28 cellular contexts compared by ENCODE assay signal in genomic region chr2:37224063-37224462, GRCh38. TPM values are rescaled to one million over a fixed set of nuclear protein-coding genes. Genes with fewer than 3 reads are reported as not detected.
DNase-seq lines count a peak whose midpoint lies in the region; ATAC-seq, FAIRE-seq and TF ChIP-seq lines count a peak whose summit lies in the region.
"Had no signal": no experiment of that assay in that cellular context is flagged by ENCODE, and none has a peak within 500 bp of the region (broad histone marks: within the 10 kb centered on the region; RNA-seq: fewer than 3 reads in every experiment).

No MANE protein-coding gene starts in this region.

- no peak overlapping the region for H3K56ac ChIP-seq in H1 (replicated peaks; ENCODE audit: insufficient read length, low read depth, low read length)

- H3K23me2 ChIP-seq in H1 (ENCODE audit: low read depth, low read length), result no peaks in the 10 kb centered on the region

- H2BK20ac ChIP-seq in H1 (ENCODE audit: low read length), result no peak overlapping the region

- H2BK12ac ChIP-seq in H1 (ENCODE audit: low read depth, low read length), result no peak overlapping the region

- H3K9me3 ChIP-seq in HUES64 (ENCODE audit: insufficient read depth, low read depth, low read length) (no peaks in the 10 kb centered on the region), H1 (ENCODE audit: insufficient read depth in 2 of 2, low read depth in 1 of 2, low read length in 1 of 2) (no peaks in the 10 kb centered on the region)
- H3K9me3 ChIP-seq: HAP-1 had no signal

- POLR2A ChIA-PET in H1 (lab: Charles Lee; ENCODE audit: partially characterized antibody), result interaction anchor here (0.8 to 2.4 kb wide), 7 partner anchors 9 to 31 kb away, joined by 3 to 12 read pairs (median 4); no protein-coding TSS in a partner anchor

- H3K4me3 ChIP-seq in HUES64 (ENCODE audit: low read length) (peak overlapping the region; percentile 16; the same call in 1 of the 2 replicates), H1 (ENCODE audit: extremely low read depth in 1 of 4, insufficient read depth in 2 of 4, low read depth in 3 of 4, low read length in 4 of 4) (peak overlapping the region in 1 of 4 experiments; percentile 44; a peak in 3 of 8 replicates)
- H3K4me3 ChIP-seq: cardiac muscle cell, HAP-1 had no signal

- ATAC-seq in HG02642 (IDR thresholded peaks at IDR 0.05; ENCODE audit: poor library complexity, unreplicated experiment) (no peak), HG02588 (IDR thresholded peaks at IDR 0.05; ENCODE audit: unreplicated experiment) (no peak)
- ATAC-seq: activated CD4-positive, CD25-positive, alpha-beta regulatory T cell treated with anti-CD3 and anti-CD28 coated beads, Interleukin-2, amount 50 U/mL, for 24 hours; activated CD8-positive, alpha-beta T cell treated with anti-CD3 and anti-CD28 coated beads for 36 hours; left colon had no signal

- H4K5ac ChIP-seq in H1 (ENCODE audit: insufficient read length, low read depth, low read length), result no peak overlapping the region

- peaks cover 24 to 82% of the 10 kb centered on the region in 2 experiments; a peak in 3 of 4 replicates for H3K79me2 ChIP-seq in H1 (ENCODE audit: control insufficient read depth in 1 of 2, insufficient read depth in 2 of 2, low read length in 2 of 2)

- H2AFZ ChIP-seq in H1 (ENCODE audit: low read length), result no peak overlapping the region

- no peak overlapping the region for H3K18ac ChIP-seq in H1 (ENCODE audit: extremely low read depth, low read length)

- H2AK5ac ChIP-seq in H1 (ENCODE audit: low read depth, low read length), result no peak overlapping the region

- no peak overlapping the region for H3K23ac ChIP-seq in H1 (ENCODE audit: insufficient read length)

- TF ChIP-seq EP300 in H1 (IDR thresholded peaks at IDR 0.05; ENCODE audit: borderline replicate concordance in 1 of 2, low read depth in 2 of 2, low read length in 2 of 2), result no peak

- peak overlapping the region; percentile 39 to 59; a peak in 3 of 4 replicates for H3K4me2 ChIP-seq in H1 (ENCODE audit: insufficient read depth in 1 of 2, low read depth in 2 of 2, low read length in 2 of 2)

- no peak overlapping the region for H3K14ac ChIP-seq in H1 (ENCODE audit: insufficient read length)

- peaks cover 5% of the 10 kb centered on the region; the same call in 1 of the 2 replicates for H3K79me1 ChIP-seq in H1 (ENCODE audit: low read depth, low read length)

- H3K4me1 ChIP-seq in HUES64 (ENCODE audit: insufficient read depth, low read length) (peaks cover 42% of the 10 kb centered on the region), H1 (replicated peaks in 1 of 4; ENCODE audit: control insufficient read depth in 3 of 4, insufficient read depth in 4 of 4, low read length in 3 of 4) (peaks cover 2 to 13% (median 8%) of the 10 kb centered on the region in 4 experiments)

- TF ChIP-seq POLR2A in H1 (IDR thresholded peaks at IDR 0.05; ENCODE audit: control extremely low read depth in 1 of 2, low read depth in 2 of 2, low read length in 2 of 2), result no peak

- peak overlapping the region; percentile 54; the same call in 1 of the 2 replicates for H3K9ac ChIP-seq in HUES64 (ENCODE audit: low read depth, low read length)
- H3K9ac ChIP-seq in H1 (replicated peaks in 1 of 4; ENCODE audit: extremely low read depth in 1 of 4, low read depth in 3 of 4, low read length in 3 of 4), result no peak overlapping the region

- TF ChIP-seq CTCF in D721Med (IDR thresholded peaks at IDR 0.05; ENCODE audit: insufficient read depth, missing control alignments) (no peak), H1 (IDR thresholded peaks at IDR 0.05; ENCODE audit: control extremely low read depth in 1 of 3, insufficient read depth in 1 of 3, low read depth in 1 of 3, low read length in 3 of 3) (no peak)

- CTCF ChIA-PET in H1 (lab: Charles Lee; ENCODE audit: partially characterized antibody), result interaction anchor here (0.7 to 2.2 kb wide), 4 partner anchors 12 to 1359 kb away, joined by 3 to 11 read pairs (median 4); no protein-coding TSS in a partner anchor

- no peak overlapping the region for H2BK15ac ChIP-seq in H1 (ENCODE audit: low read length)

- H4K91ac ChIP-seq in H1 (replicated peaks; ENCODE audit: insufficient read length, low read length), result no peak overlapping the region

- DNase-seq in D721Med (ENCODE audit: insufficient read length, low spot score), result no peak
- DNase-seq in H1 (ENCODE audit: low read depth in 1 of 2, low spot score in 2 of 2), result no peak
- DNase-seq in Ammon's horn (ENCODE audit: low spot score), result no peak
- DNase-seq: activated CD8-positive, alpha-beta T cell treated with anti-CD3 and anti-CD28 coated beads for 36 hours; activated gamma-delta T cell treated with Interleukin-2 at 50 U/mL for 16 hours; glutamatergic neuron; KBM-7; left colon; mesendoderm; naive B cell; NCI-H146; NCI-H2171; NCI-H526; nucleus accumbens; T1000 had no signal

- H2BK5ac ChIP-seq in H1 (ENCODE audit: low read depth, low read length), result no peak overlapping the region

- FAIRE-seq in D721Med (lab: Jason Lieb, UNC), result peak; percentile 74
- FAIRE-seq in H1 (lab: Jason Lieb, UNC), result no peak

- H2BK120ac ChIP-seq in H1 (replicated peaks; ENCODE audit: low read depth, low read length), result no peak overlapping the region

- TF ChIP-seq RAD21 in H1 (IDR thresholded peaks at IDR 0.05 in 1 of 2, conservative IDR thresholded peaks at IDR 0.05 in 1 of 2; ENCODE audit: low read depth in 2 of 2, low read length in 2 of 2), result no peak

- peak overlapping the region; percentile 90 for H3K27ac ChIP-seq in HUES64 (ENCODE audit: low read depth, low read length)
- H3K27ac ChIP-seq in H1 (ENCODE audit: low read depth, low read length), result no peak overlapping the region
- H3K27ac ChIP-seq: C4-2B, cardiac muscle cell, RWPE1 had no signal

- no peak overlapping the region for H3K4ac ChIP-seq in H1 (replicated peaks; ENCODE audit: insufficient read length, low read depth, low read length)

- H3K27me3 ChIP-seq in HUES64 (ENCODE audit: insufficient read depth, low read length) (no peaks in the 10 kb centered on the region), H1 (replicated peaks in 1 of 4; ENCODE audit: control insufficient read depth in 3 of 4, extremely low read depth in 1 of 4, insufficient read depth in 3 of 4, low read length in 3 of 4) (no peaks in the 10 kb centered on the region)
- H3K27me3 ChIP-seq: cardiac muscle cell had no signal

- no peak overlapping the region for H4K8ac ChIP-seq in H1 (ENCODE audit: extremely low read depth, insufficient read depth, low read length)

- WGBS in HUES64, result 83% methylated on average over 1 of the region's 1 CpG
- WGBS in H1 (ENCODE audit: extremely low coverage in 1 of 2, insufficient coverage in 1 of 2, insufficient read length in 1 of 2, insufficient replicate concordance in 2 of 2, low coverage in 1 of 2, low lambda C conversion rate in 2 of 2, missing lambda C conversion rate in 1 of 2), 2 experiments, result 96% methylated on average over 1 of the region's 1 CpG; no CpG with 5 or more reads in 1 of the 2 experiments

- H3K36me3 ChIP-seq in HUES64 (ENCODE audit: insufficient read depth, low read length), result peaks cover 88% of the 10 kb centered on the region
- peaks cover 21 to 87% (median 62%) of the 10 kb centered on the region in 4 experiments for H3K36me3 ChIP-seq in H1 (ENCODE audit: control insufficient read depth in 2 of 4, insufficient read depth in 4 of 4, low read length in 3 of 4)

- peaks cover 0 to 4% of the 10 kb centered on the region in 2 experiments for H4K20me1 ChIP-seq in H1 (replicated peaks in 1 of 2; ENCODE audit: control insufficient read depth in 1 of 2, insufficient read depth in 2 of 2, low read length in 2 of 2)

RNA-seq across cellular contexts. Expression of gene CEBPZ, which starts 7.3 kb away (rescaled TPM):
- polyA plus RNA-seq in HUES64 (2013, experiment 1 of 2), result 103 TPM
- polyA plus RNA-seq in HUES64 (2013, experiment 2 of 2), result 104 TPM
- 186 and 201 TPM in 2 replicates for total RNA-seq in H1 (2021; fragmentation: NEBNext Ultra II Directional; extraction: Animal tissue kit (Norgen Biotek cat#: 25700))
- polyA plus RNA-seq in H1 (2011; rRNA removed), result 14.7 and 19.1 TPM in 2 replicates
- 51.8 TPM for polyA plus RNA-seq in H1 (2011; cell fraction: cytosol; rRNA removed)
- polyA plus RNA-seq in H1 (2011; cell fraction: nucleus; rRNA removed), result 21.0 TPM
- 107 to 213 TPM (median 119 TPM) in 4 replicates for polyA plus RNA-seq in H1 (2012, experiment 1 of 2)
- 17.0 TPM for polyA plus RNA-seq in H1 (2012, experiment 2 of 2)
- polyA plus RNA-seq in H1 (2013, experiment 1 of 2), result 165 TPM
- polyA plus RNA-seq in H1 (2013, experiment 2 of 2), result 155 TPM
- 66.2 and 97.0 TPM in 2 replicates for polyA minus RNA-seq in H1 (2011; rRNA and poly(A)+ RNA removed)
- 53.7 TPM for polyA minus RNA-seq in H1 (2011; cell fraction: cytosol; rRNA and poly(A)+ RNA removed)
- 108 TPM for polyA minus RNA-seq in H1 (2011; cell fraction: nucleus; rRNA and poly(A)+ RNA removed)

RNA-seq across cellular contexts. Expression of gene NDUFAF7, which starts 7.4 kb away (rescaled TPM):
- 26.4 TPM for polyA plus RNA-seq in HUES64 (2013, experiment 1 of 2)
- polyA plus RNA-seq in HUES64 (2013, experiment 2 of 2), result 23.3 TPM
- 46.8 and 56.0 TPM in 2 replicates for total RNA-seq in H1 (2021; fragmentation: NEBNext Ultra II Directional; extraction: Animal tissue kit (Norgen Biotek cat#: 25700))
- 34.0 and 50.2 TPM in 2 replicates for polyA plus RNA-seq in H1 (2011; rRNA removed)
- polyA plus RNA-seq in H1 (2011; cell fraction: cytosol; rRNA removed), result 57.3 TPM
- polyA plus RNA-seq in H1 (2011; cell fraction: nucleus; rRNA removed), result 59.4 TPM
- 59.6 to 93.2 TPM (median 63.5 TPM) in 4 replicates for polyA plus RNA-seq in H1 (2012, experiment 1 of 2)
- 8.7 TPM for polyA plus RNA-seq in H1 (2012, experiment 2 of 2)
- polyA plus RNA-seq in H1 (2013, experiment 1 of 2), result 32.4 TPM
- 27.8 TPM for polyA plus RNA-seq in H1 (2013, experiment 2 of 2)
- 43.5 and 55.3 TPM in 2 replicates for polyA minus RNA-seq in H1 (2011; rRNA and poly(A)+ RNA removed)
- polyA minus RNA-seq in H1 (2011; cell fraction: cytosol; rRNA and poly(A)+ RNA removed), result 18.1 TPM
- 54.8 TPM for polyA minus RNA-seq in H1 (2011; cell fraction: nucleus; rRNA and poly(A)+ RNA removed)

RNA-seq across cellular contexts. Expression of gene CEBPZOS, which starts 27.8 kb away (rescaled TPM):
- 9.5 TPM for polyA plus RNA-seq in HUES64 (2013, experiment 1 of 2)
- polyA plus RNA-seq in HUES64 (2013, experiment 2 of 2), result 12.9 TPM
- total RNA-seq in H1 (2021; fragmentation: NEBNext Ultra II Directional; extraction: Animal tissue kit (Norgen Biotek cat#: 25700)), result 43.5 and 43.6 TPM in 2 replicates
- 20.5 and 27.3 TPM in 2 replicates for polyA plus RNA-seq in H1 (2011; rRNA removed)
- polyA plus RNA-seq in H1 (2011; cell fraction: cytosol; rRNA removed), result 26.4 TPM
- polyA plus RNA-seq in H1 (2011; cell fraction: nucleus; rRNA removed), result 10.7 TPM
- polyA plus RNA-seq in H1 (2012, experiment 1 of 2), result 20.0 to 27.4 TPM (median 23.2 TPM) in 4 replicates
- polyA plus RNA-seq in H1 (2012, experiment 2 of 2), result 3.5 TPM
- 65.8 TPM for polyA plus RNA-seq in H1 (2013, experiment 1 of 2)
- polyA plus RNA-seq in H1 (2013, experiment 2 of 2), result 67.5 TPM
- 10.3 and 11.3 TPM in 2 replicates for polyA minus RNA-seq in H1 (2011; rRNA and poly(A)+ RNA removed)
- 6.0 TPM for polyA minus RNA-seq in H1 (2011; cell fraction: cytosol; rRNA and poly(A)+ RNA removed)
- 13.0 TPM for polyA minus RNA-seq in H1 (2011; cell fraction: nucleus; rRNA and poly(A)+ RNA removed)

RNA-seq across cellular contexts. Expression of gene SULT6B1, which starts 35.6 kb away (rescaled TPM):
- not detected for polyA plus RNA-seq in HUES64 (2013, experiment 1 of 2)
- not detected for polyA plus RNA-seq in HUES64 (2013, experiment 2 of 2)
- total RNA-seq in H1 (2021; fragmentation: NEBNext Ultra II Directional; extraction: Animal tissue kit (Norgen Biotek cat#: 25700)), result not detected in 2 replicates
- polyA plus RNA-seq in H1 (2011; rRNA removed), result not detected in 2 replicates
- not detected for polyA plus RNA-seq in H1 (2011; cell fraction: cytosol; rRNA removed)
- not detected for polyA plus RNA-seq in H1 (2011; cell fraction: nucleus; rRNA removed)
- not detected in 4 replicates for polyA plus RNA-seq in H1 (2012, experiment 1 of 2)
- not detected for polyA plus RNA-seq in H1 (2012, experiment 2 of 2)
- not detected for polyA plus RNA-seq in H1 (2013, experiment 1 of 2)
- polyA plus RNA-seq in H1 (2013, experiment 2 of 2), result not detected
- polyA minus RNA-seq in H1 (2011; rRNA and poly(A)+ RNA removed), result 0.17 TPM in 1 of 2 replicates, not detected in the other
- polyA minus RNA-seq in H1 (2011; cell fraction: cytosol; rRNA and poly(A)+ RNA removed), result not detected
- polyA minus RNA-seq in H1 (2011; cell fraction: nucleus; rRNA and poly(A)+ RNA removed), result not detected
- total RNA-seq: activated CD8-positive, alpha-beta T cell treated with anti-CD3 and anti-CD28 coated beads for 36 hours; cardiac muscle cell; G401; left colon; pulmonary artery endothelial cell; skeletal muscle tissue; urinary bladder had no signal
- polyA plus RNA-seq: AG04450, cardiac muscle cell, urinary bladder had no signal
